Comparison of ENCODE assay signal across 20 cellular contexts in the genomic region with DNA sequence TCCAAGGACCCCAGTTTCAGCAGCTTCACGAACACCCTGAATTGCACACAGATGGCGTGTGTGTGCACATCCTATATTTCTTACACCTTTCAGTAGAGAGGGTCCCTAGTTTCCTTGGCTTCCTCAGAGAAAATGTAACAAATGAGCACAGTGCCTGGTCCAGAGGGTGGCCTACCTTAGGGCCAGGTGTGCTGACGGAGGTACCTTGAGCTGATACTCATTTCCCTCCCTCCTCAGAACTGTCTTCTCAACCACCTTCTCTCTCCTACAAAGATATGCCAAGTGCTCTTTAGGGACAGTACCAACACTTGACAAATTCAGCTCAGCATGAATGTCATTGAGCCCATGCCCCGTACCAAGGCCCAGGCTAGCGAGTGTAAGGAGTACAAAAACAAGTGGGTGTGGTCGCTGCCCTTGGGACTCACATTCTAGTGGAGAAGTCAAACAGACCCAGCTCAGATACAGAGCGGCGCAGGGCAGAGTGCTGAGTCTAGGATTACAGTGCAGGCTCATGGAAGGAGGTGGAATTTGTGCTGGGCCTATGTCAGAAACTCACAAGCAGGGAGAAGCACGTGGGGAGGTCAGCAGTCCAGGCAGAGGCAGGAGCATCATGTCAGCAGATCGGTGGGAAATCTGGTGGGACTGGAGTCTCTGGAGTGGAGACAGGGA. TPM values are rescaled to one million over a fixed set of nuclear protein-coding genes. Genes with fewer than 3 reads are reported as not detected.
DNase-seq lines count a peak whose midpoint lies in the region; ATAC-seq, FAIRE-seq and TF ChIP-seq lines count a peak whose summit lies in the region.
"Had no signal": no experiment of that assay in that cellular context is flagged by ENCODE, and none has a peak within 500 bp of the region (broad histone marks: within the 10 kb centered on the region; RNA-seq: fewer than 3 reads in every experiment).

No MANE protein-coding gene starts in this region.

- H3K36me3 ChIP-seq in left ventricle myocardium inferior (peaks cover 98% of the 10 kb centered on the region), lower lobe of right lung (peaks cover 98% of the 10 kb centered on the region), upper lobe of right lung (peaks cover 100% of the 10 kb centered on the region)

- H3K27ac ChIP-seq in left ventricle myocardium inferior (replicated peaks) (no peak overlapping the region), lower lobe of right lung (no peak overlapping the region), upper lobe of right lung (no peak overlapping the region)
- H3K27ac ChIP-seq: RWPE1 had no signal

- H3K36me3 Mint-ChIP-seq in activated T-helper 1 cell treated with anti-CD3 and anti-CD28 coated beads, Interleukin-12 subunit alpha, Interleukin-12 subunit beta, Interleukin-2, Interleukin-4 antibody, amounts not matched to agents 30 ng/mL and 10 ng/mL and 1 ng/mL, durations not matched to agents 14 hours and 24 hours and 36 hours (ENCODE audit: low read depth), result peaks cover 54% of the 10 kb centered on the region

- H3K4me3 ChIP-seq in left ventricle myocardium inferior (no peak overlapping the region), lower lobe of right lung (no peak overlapping the region), upper lobe of right lung (no peak overlapping the region)

- H3K27ac Mint-ChIP-seq in activated T-helper 1 cell treated with anti-CD3 and anti-CD28 coated beads, Interleukin-12 subunit alpha, Interleukin-12 subunit beta, Interleukin-2, Interleukin-4 antibody, amounts not matched to agents 30 ng/mL and 10 ng/mL and 1 ng/mL, durations not matched to agents 14 hours and 24 hours and 36 hours, result peak overlapping the region; percentile 1

- no peaks in the 10 kb centered on the region for H3K9me3 Mint-ChIP-seq in activated T-helper 1 cell treated with anti-CD3 and anti-CD28 coated beads, Interleukin-12 subunit alpha, Interleukin-12 subunit beta, Interleukin-2, Interleukin-4 antibody, amounts not matched to agents 30 ng/mL and 10 ng/mL and 1 ng/mL, durations not matched to agents 14 hours and 24 hours and 36 hours

- intact Hi-C loops in Right ventricle myocardium inferior (cut with DNase I) (no loop called here), left ventricle myocardium inferior (cut with micrococcal nuclease) (no loop called here), lower lobe of right lung (cut with DNase I) (no loop called here), upper lobe of right lung (cut with DNase I) (no loop called here)
- intact Hi-C loops in activated T-helper 1 cell treated with anti-CD3 and anti-CD28 coated beads, Interleukin-12 subunit alpha, Interleukin-12 subunit beta, Interleukin-2, Interleukin-4 antibody, amounts not matched to agents 30 ng/mL and 10 ng/mL and 1 ng/mL, durations not matched to agents 14 hours and 24 hours and 36 hours (cut with micrococcal nuclease), result no loop called here

- no peaks in the 10 kb centered on the region for H3K4me1 Mint-ChIP-seq in activated T-helper 1 cell treated with anti-CD3 and anti-CD28 coated beads, Interleukin-12 subunit alpha, Interleukin-12 subunit beta, Interleukin-2, Interleukin-4 antibody, amounts not matched to agents 30 ng/mL and 10 ng/mL and 1 ng/mL, durations not matched to agents 14 hours and 24 hours and 36 hours (ENCODE audit: low read depth)

- no peaks in the 10 kb centered on the region for H3K27me3 Mint-ChIP-seq in activated T-helper 1 cell treated with anti-CD3 and anti-CD28 coated beads, Interleukin-12 subunit alpha, Interleukin-12 subunit beta, Interleukin-2, Interleukin-4 antibody, amounts not matched to agents 30 ng/mL and 10 ng/mL and 1 ng/mL, durations not matched to agents 14 hours and 24 hours and 36 hours (ENCODE audit: insufficient read depth)

- no peak for TF ChIP-seq CTCF in left ventricle myocardium inferior (IDR thresholded peaks at IDR 0.05; ENCODE audit: borderline replicate concordance)
- TF ChIP-seq CTCF in lower lobe of right lung (IDR thresholded peaks at IDR 0.05), result no peak
- TF ChIP-seq CTCF in upper lobe of right lung (IDR thresholded peaks at IDR 0.05), result no peak

- H3K27me3 ChIP-seq in left ventricle myocardium inferior (ENCODE audit: low read depth) (no peaks in the 10 kb centered on the region), lower lobe of right lung (ENCODE audit: low read depth) (no peaks in the 10 kb centered on the region), upper lobe of right lung (no peaks in the 10 kb centered on the region)

- no peak overlapping the region for H3K4me3 Mint-ChIP-seq in activated T-helper 1 cell treated with anti-CD3 and anti-CD28 coated beads, Interleukin-12 subunit alpha, Interleukin-12 subunit beta, Interleukin-2, Interleukin-4 antibody, amounts not matched to agents 30 ng/mL and 10 ng/mL and 1 ng/mL, durations not matched to agents 14 hours and 24 hours and 36 hours

- no peak for FAIRE-seq in GM19239 (lab: Jason Lieb, UNC)
- FAIRE-seq: H1, urothelium cell line had no signal

- peak; percentile 57 for ATAC-seq in Right ventricle myocardium inferior
- ATAC-seq in lower lobe of right lung, result peak; percentile 48 to 72
- ATAC-seq in upper lobe of right lung, result peak; percentile 74
- ATAC-seq in HG02973 (IDR thresholded peaks at IDR 0.05; ENCODE audit: unreplicated experiment), result no peak

- no peaks in the 10 kb centered on the region for H3K9me3 ChIP-seq in left ventricle myocardium inferior (replicated peaks)
- H3K9me3 ChIP-seq in lower lobe of right lung, result no peaks in the 10 kb centered on the region
- no peaks in the 10 kb centered on the region for H3K9me3 ChIP-seq in upper lobe of right lung
- H3K9me3 ChIP-seq: Caco-2 had no signal

- DNase-seq in Right ventricle myocardium inferior (ENCODE audit: missing footprints) (peak; percentile 72), left ventricle myocardium inferior (no peak), lower lobe of right lung (no peak), upper lobe of right lung (no peak), GM19239 (ENCODE audit: insufficient read length, low spot score) (no peak)
- DNase-seq in activated T-helper 1 cell treated with anti-CD3 and anti-CD28 coated beads, Interleukin-12 subunit alpha, Interleukin-12 subunit beta, Interleukin-2, Interleukin-4 antibody, amounts not matched to agents 30 ng/mL and 10 ng/mL and 1 ng/mL, durations not matched to agents 14 hours and 24 hours and 36 hours (ENCODE audit: low spot score), result no peak
- no peak for DNase-seq in stimulated activated CD4-positive, alpha-beta T cell treated with anti-CD3 and anti-CD28 coated beads, Interleukin-15, amount 100 ng/mL, for 24 hours
- DNase-seq: activated effector memory CD4-positive, alpha-beta T cell treated with anti-CD3 and anti-CD28 coated beads, Interleukin-2, amount 50 U/mL, for 16 hours; amygdala; Caco-2; cerebellar nuclear complex; effector CD4-positive, alpha-beta T cell; EL; islet precursor cell; NCI-H1930; NCI-H510A treated with DMSO at 0.1 percent for 48 hours had no signal

- H3K4me1 ChIP-seq in left ventricle myocardium inferior (no peaks in the 10 kb centered on the region), lower lobe of right lung (no peaks in the 10 kb centered on the region), upper lobe of right lung (no peaks in the 10 kb centered on the region)
- H3K4me1 ChIP-seq: Caco-2 had no signal

RNA-seq across cellular contexts. Expression of a gene that starts 9.6 kb away (rescaled TPM):
- 19.0 TPM for total RNA-seq in Right ventricle myocardium inferior
- 15.5 TPM for total RNA-seq in left ventricle myocardium inferior
- 6.6 and 7.9 TPM in 2 replicates for total RNA-seq in activated T-helper 1 cell treated with anti-CD3 and anti-CD28 coated beads, Interleukin-12 subunit alpha, Interleukin-12 subunit beta, Interleukin-2, Interleukin-4 antibody, amounts not matched to agents 30 ng/mL and 10 ng/mL and 1 ng/mL, durations not matched to agents 14 hours and 24 hours and 36 hours
- 12.7 TPM for total RNA-seq in lower lobe of right lung
- total RNA-seq in upper lobe of right lung, result 7.6 TPM

RNA-seq across cellular contexts. Expression of a gene that starts 40.6 kb away (rescaled TPM):
- total RNA-seq in Right ventricle myocardium inferior (6.9 TPM), left ventricle myocardium inferior (6.2 TPM), lower lobe of right lung (26.3 TPM), upper lobe of right lung (24.4 TPM)
- total RNA-seq in activated T-helper 1 cell treated with anti-CD3 and anti-CD28 coated beads, Interleukin-12 subunit alpha, Interleukin-12 subunit beta, Interleukin-2, Interleukin-4 antibody, amounts not matched to agents 30 ng/mL and 10 ng/mL and 1 ng/mL, durations not matched to agents 14 hours and 24 hours and 36 hours, result 17.1 and 19.4 TPM in 2 replicates

RNA-seq across cellular contexts. Expression of a gene that starts 48.5 kb away (rescaled TPM):
- total RNA-seq in Right ventricle myocardium inferior (25.0 TPM), left ventricle myocardium inferior (13.9 TPM), lower lobe of right lung (18.3 TPM), upper lobe of right lung (15.4 TPM)
- 5.2 and 5.6 TPM in 2 replicates for total RNA-seq in activated T-helper 1 cell treated with anti-CD3 and anti-CD28 coated beads, Interleukin-12 subunit alpha, Interleukin-12 subunit beta, Interleukin-2, Interleukin-4 antibody, amounts not matched to agents 30 ng/mL and 10 ng/mL and 1 ng/mL, durations not matched to agents 14 hours and 24 hours and 36 hours
